In genomic region chrX:15843960-15844359, GRCh38 we compare ENCODE assay signal across 9 cellular contexts.
"Had no signal": no experiment of that assay in that cellular context is flagged by ENCODE, and none has a peak within 500 bp of the region (broad histone marks: within the 10 kb centered on the region; RNA-seq: fewer than 3 reads in every experiment).

No MANE protein-coding gene starts in this region.

- H3K4me2 ChIP-seq: KMS-11 had no signal

- H3K4me3 Mint-ChIP-seq: IgD-negative memory B cell had no signal

- H3K9ac ChIP-seq: GM23248, KMS-11 had no signal

- ATAC-seq: HCT116, HepG2 had no signal

- H3K4me3 ChIP-seq: GM23248, HAP-1 had no signal

- H3K27me3 Mint-ChIP-seq: IgD-negative memory B cell had no signal

- H2AFZ ChIP-seq: GM23248 had no signal

- H3K9me3 Mint-ChIP-seq: IgD-negative memory B cell had no signal

- H3K9me3 ChIP-seq: HAP-1 had no signal

- H3K27ac ChIP-seq: GM23248, HL-60, KMS-11 had no signal

- DNase-seq: GM23248, Karpas-422, KBM-7 had no signal
